ENCODE assay signal across 19 cellular contexts in the genomic region with DNA sequence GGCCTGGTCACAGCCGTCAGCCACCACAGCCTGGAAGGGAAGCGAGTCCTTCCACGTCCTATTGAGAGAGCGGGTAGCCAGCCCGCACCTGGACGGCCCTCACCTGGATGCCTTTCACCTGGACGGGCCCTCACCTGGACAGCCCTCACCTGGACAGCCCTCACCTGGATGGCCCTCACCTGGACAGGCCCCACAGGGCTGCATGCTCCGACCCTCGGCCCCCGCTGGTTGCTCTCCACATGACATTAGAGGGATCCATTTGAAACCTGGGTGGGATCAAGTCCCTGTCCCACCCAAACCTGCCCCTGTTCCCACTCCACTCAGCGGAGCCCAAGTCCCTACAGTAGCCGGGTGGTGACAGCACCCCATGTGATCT. TPM values are rescaled to one million over a fixed set of nuclear protein-coding genes. Genes with fewer than 3 reads are reported as not detected.
DNase-seq lines count a peak whose midpoint lies in the region; ATAC-seq, FAIRE-seq and TF ChIP-seq lines count a peak whose summit lies in the region.
"Had no signal": no experiment of that assay in that cellular context is flagged by ENCODE, and none has a peak within 500 bp of the region (broad histone marks: within the 10 kb centered on the region; RNA-seq: fewer than 3 reads in every experiment).

No MANE protein-coding gene starts in this region.

- H4K5ac ChIP-seq in H1 (ENCODE audit: insufficient read length, low read depth, low read length): no peak overlapping the region

- no peak overlapping the region for H3K14ac ChIP-seq in H1 (ENCODE audit: insufficient read length)

- H3K9me3 ChIP-seq in H1 (ENCODE audit: insufficient read depth in 2 of 2, low read depth in 1 of 2, low read length in 1 of 2) (no peaks in the 10 kb centered on the region), T-helper 17 cell (ENCODE audit: control insufficient read depth, low read length, poor library complexity, severe bottlenecking) (no peaks in the 10 kb centered on the region)
- H3K9me3 ChIP-seq: A549 had no signal

- 0 out of 2 replicates have a peak overlapping the region, but pooled peaks have one; percentile 1 for H2BK15ac ChIP-seq in H1 (ENCODE audit: low read length)

- ATAC-seq in activated naive CD8-positive, alpha-beta T cell treated with anti-CD3 and anti-CD28 coated beads, Interleukin-2, amount 10 ng/mL, durations not matched to agents 7 days and 5 days (ENCODE audit: low read depth): no peak
- ATAC-seq in activated naive CD8-positive, alpha-beta T cell treated with anti-CD3 and anti-CD28 coated beads, Interleukin-2, amount 50 U/mL, for 24 hours: no peak
- ATAC-seq in stimulated activated memory B cell treated with anti-CD40 and anti-IgM and Interleukin-4, amounts not matched to agents 10 μg/mL and 1 μg/mL and 100 μg/mL, for 72 hours: no peak
- ATAC-seq in T-helper 17 cell (no peak), GM19023 (IDR thresholded peaks at IDR 0.05; ENCODE audit: unreplicated experiment) (no peak)
- ATAC-seq: A549, GM12878, GM23338, K562 had no signal

- H3K27ac Mint-ChIP-seq in activated naive CD8-positive, alpha-beta T cell treated with anti-CD3 and anti-CD28 coated beads, Interleukin-2, amount 10 ng/mL, durations not matched to agents 7 days and 5 days: peak overlapping the region; percentile 41
- no peak overlapping the region for H3K27ac Mint-ChIP-seq in activated naive CD8-positive, alpha-beta T cell treated with anti-CD3 and anti-CD28 coated beads, Interleukin-2, amount 50 U/mL, for 24 hours
- H3K27ac Mint-ChIP-seq in stimulated activated memory B cell treated with anti-CD40 and anti-IgM and Interleukin-4, amounts not matched to agents 10 μg/mL and 1 μg/mL and 100 μg/mL, for 72 hours: peak overlapping the region; percentile 45
- no peak overlapping the region for H3K27ac Mint-ChIP-seq in T-helper 17 cell

- H3K27me3 Mint-ChIP-seq in activated naive CD8-positive, alpha-beta T cell treated with anti-CD3 and anti-CD28 coated beads, Interleukin-2, amount 10 ng/mL, durations not matched to agents 7 days and 5 days: no peaks in the 10 kb centered on the region
- H3K27me3 Mint-ChIP-seq in activated naive CD8-positive, alpha-beta T cell treated with anti-CD3 and anti-CD28 coated beads, Interleukin-2, amount 50 U/mL, for 24 hours: no peaks in the 10 kb centered on the region
- H3K27me3 Mint-ChIP-seq in stimulated activated memory B cell treated with anti-CD40 and anti-IgM and Interleukin-4, amounts not matched to agents 10 μg/mL and 1 μg/mL and 100 μg/mL, for 72 hours: peaks cover 20% of the 10 kb centered on the region
- H3K27me3 Mint-ChIP-seq in T-helper 17 cell: no peaks in the 10 kb centered on the region
- H3K27me3 Mint-ChIP-seq: CD4-positive, CD25-positive, alpha-beta regulatory T cell had no signal

- H2BK20ac ChIP-seq in H1 (ENCODE audit: low read length): no peak overlapping the region

- no peak overlapping the region for H3K56ac ChIP-seq in H1 (replicated peaks; ENCODE audit: insufficient read length, low read depth, low read length)

- no peak overlapping the region for H2BK120ac ChIP-seq in H1 (replicated peaks; ENCODE audit: low read depth, low read length)

- H4K20me1 ChIP-seq in H1 (replicated peaks in 1 of 2; ENCODE audit: control insufficient read depth in 1 of 2, insufficient read depth in 2 of 2, low read length in 2 of 2): no peaks in the 10 kb centered on the region

- H3K23me2 ChIP-seq in H1 (ENCODE audit: low read depth, low read length): peaks cover 3% of the 10 kb centered on the region; the same call in 1 of the 2 replicates

- H4K91ac ChIP-seq in H1 (replicated peaks; ENCODE audit: insufficient read length, low read length): no peak overlapping the region

- H3K36me3 Mint-ChIP-seq in activated naive CD8-positive, alpha-beta T cell treated with anti-CD3 and anti-CD28 coated beads, Interleukin-2, amount 10 ng/mL, durations not matched to agents 7 days and 5 days: peaks cover 2% of the 10 kb centered on the region
- peaks cover under 1% of the 10 kb centered on the region for H3K36me3 Mint-ChIP-seq in activated naive CD8-positive, alpha-beta T cell treated with anti-CD3 and anti-CD28 coated beads, Interleukin-2, amount 50 U/mL, for 24 hours (ENCODE audit: low read depth)
- peaks cover 2% of the 10 kb centered on the region for H3K36me3 Mint-ChIP-seq in stimulated activated memory B cell treated with anti-CD40 and anti-IgM and Interleukin-4, amounts not matched to agents 10 μg/mL and 1 μg/mL and 100 μg/mL, for 72 hours
- no peaks in the 10 kb centered on the region for H3K36me3 Mint-ChIP-seq in T-helper 17 cell (ENCODE audit: low read depth)

- no peaks in the 10 kb centered on the region for H3K79me1 ChIP-seq in H1 (ENCODE audit: low read depth, low read length)

- no peak overlapping the region for H2BK5ac ChIP-seq in H1 (ENCODE audit: low read depth, low read length)

- no peaks in the 10 kb centered on the region for H3K79me2 ChIP-seq in H1 (ENCODE audit: control insufficient read depth in 1 of 2, insufficient read depth in 2 of 2, low read length in 2 of 2)

- peaks cover 45% of the 10 kb centered on the region for H3K4me1 Mint-ChIP-seq in activated naive CD8-positive, alpha-beta T cell treated with anti-CD3 and anti-CD28 coated beads, Interleukin-2, amount 10 ng/mL, durations not matched to agents 7 days and 5 days
- peaks cover 53% of the 10 kb centered on the region for H3K4me1 Mint-ChIP-seq in activated naive CD8-positive, alpha-beta T cell treated with anti-CD3 and anti-CD28 coated beads, Interleukin-2, amount 50 U/mL, for 24 hours
- H3K4me1 Mint-ChIP-seq in stimulated activated memory B cell treated with anti-CD40 and anti-IgM and Interleukin-4, amounts not matched to agents 10 μg/mL and 1 μg/mL and 100 μg/mL, for 72 hours: peaks cover 30% of the 10 kb centered on the region
- peaks cover 13% of the 10 kb centered on the region for H3K4me1 Mint-ChIP-seq in T-helper 17 cell

- no peak overlapping the region for H3K27ac ChIP-seq in H1 (ENCODE audit: low read depth, low read length)

- CTCF ChIA-PET in H1 (lab: Charles Lee; ENCODE audit: partially characterized antibody): interaction anchor here (0.7 to 2.2 kb wide), 8 partner anchors 13 to 83 kb away, joined by 3 to 10 read pairs (median 4); no protein-coding TSS in a partner anchor

- no peak overlapping the region; the same call in 1 of the 2 replicates for H2BK12ac ChIP-seq in H1 (ENCODE audit: low read depth, low read length)

- TF ChIP-seq RAD21 in H1 (IDR thresholded peaks at IDR 0.05 in 1 of 2, conservative IDR thresholded peaks at IDR 0.05 in 1 of 2; ENCODE audit: low read depth in 2 of 2, low read length in 2 of 2): no peak

- no peak overlapping the region for H3K4me3 ChIP-seq in H1 (ENCODE audit: extremely low read depth in 1 of 4, insufficient read depth in 2 of 4, low read depth in 3 of 4, low read length in 4 of 4)
- H3K4me3 ChIP-seq: A549, GM12878, GM23338, K562 had no signal

- no peaks in the 10 kb centered on the region for H3K9me3 Mint-ChIP-seq in activated naive CD8-positive, alpha-beta T cell treated with anti-CD3 and anti-CD28 coated beads, Interleukin-2, amount 10 ng/mL, durations not matched to agents 7 days and 5 days
- no peaks in the 10 kb centered on the region for H3K9me3 Mint-ChIP-seq in activated naive CD8-positive, alpha-beta T cell treated with anti-CD3 and anti-CD28 coated beads, Interleukin-2, amount 50 U/mL, for 24 hours
- H3K9me3 Mint-ChIP-seq in stimulated activated memory B cell treated with anti-CD40 and anti-IgM and Interleukin-4, amounts not matched to agents 10 μg/mL and 1 μg/mL and 100 μg/mL, for 72 hours: no peaks in the 10 kb centered on the region
- H3K9me3 Mint-ChIP-seq: CD4-positive, CD25-positive, alpha-beta regulatory T cell; GM23338 had no signal

- no peak for TF ChIP-seq EP300 in H1 (IDR thresholded peaks at IDR 0.05; ENCODE audit: borderline replicate concordance in 1 of 2, low read depth in 2 of 2, low read length in 2 of 2)

- H3K4me3 Mint-ChIP-seq in activated naive CD8-positive, alpha-beta T cell treated with anti-CD3 and anti-CD28 coated beads, Interleukin-2, amount 10 ng/mL, durations not matched to agents 7 days and 5 days: no peak overlapping the region
- H3K4me3 Mint-ChIP-seq in activated naive CD8-positive, alpha-beta T cell treated with anti-CD3 and anti-CD28 coated beads, Interleukin-2, amount 50 U/mL, for 24 hours: no peak overlapping the region
- H3K4me3 Mint-ChIP-seq in stimulated activated memory B cell treated with anti-CD40 and anti-IgM and Interleukin-4, amounts not matched to agents 10 μg/mL and 1 μg/mL and 100 μg/mL, for 72 hours: no peak overlapping the region
- no peak overlapping the region for H3K4me3 Mint-ChIP-seq in T-helper 17 cell
- H3K4me3 Mint-ChIP-seq: GM23338 had no signal

- FAIRE-seq in GM12892 (lab: Jason Lieb, UNC) (no peak), H1 (lab: Jason Lieb, UNC) (no peak)
- FAIRE-seq: A549, GM12878, K562 had no signal

- 81% methylated on average over 12 of the region's 12 CpGs; no CpG with 5 or more reads in 1 of the 2 experiments for WGBS in H1 (ENCODE audit: extremely low coverage in 1 of 2, insufficient coverage in 1 of 2, insufficient read length in 1 of 2, insufficient replicate concordance in 2 of 2, low coverage in 1 of 2, low lambda C conversion rate in 2 of 2, missing lambda C conversion rate in 1 of 2), 2 experiments

- POLR2A ChIA-PET in activated naive CD8-positive, alpha-beta T cell treated with anti-CD3 and anti-CD28 coated beads, Interleukin-2, amount 10 ng/mL, durations not matched to agents 7 days and 5 days (lab: Charles Lee): interaction anchor here (1.0 to 1.5 kb wide), 6 partner anchors 9 to 107 kb away, joined by 3 to 6 read pairs (median 6); no protein-coding TSS in a partner anchor
- POLR2A ChIA-PET in H1 (lab: Charles Lee; ENCODE audit: partially characterized antibody): interaction anchor here (1.2 to 1.3 kb wide), 2 partner anchors 15 to 115 kb away, joined by 3 to 4 read pairs; no protein-coding TSS in a partner anchor

- no peaks in the 10 kb centered on the region for H3K36me3 ChIP-seq in H1 (ENCODE audit: control insufficient read depth in 2 of 4, insufficient read depth in 4 of 4, low read length in 3 of 4)

- H3K4me1 ChIP-seq in H1 (replicated peaks in 1 of 4; ENCODE audit: control insufficient read depth in 3 of 4, insufficient read depth in 4 of 4, low read length in 3 of 4): peaks cover 6 to 22% (median 13%) of the 10 kb centered on the region in 4 experiments

- no peaks in the 10 kb centered on the region for H3K27me3 ChIP-seq in H1 (replicated peaks in 1 of 4; ENCODE audit: control insufficient read depth in 3 of 4, extremely low read depth in 1 of 4, insufficient read depth in 3 of 4, low read length in 3 of 4)

- H3K23ac ChIP-seq in H1 (ENCODE audit: insufficient read length): no peak overlapping the region

- no peak overlapping the region for H2AK5ac ChIP-seq in H1 (ENCODE audit: low read depth, low read length)

- no peak overlapping the region for H3K4ac ChIP-seq in H1 (replicated peaks; ENCODE audit: insufficient read length, low read depth, low read length)

- H3K4me2 ChIP-seq in H1 (ENCODE audit: insufficient read depth in 1 of 2, low read depth in 2 of 2, low read length in 2 of 2): no peak overlapping the region
- H3K4me2 ChIP-seq: GM23338 had no signal

- no peak overlapping the region for H2AFZ ChIP-seq in H1 (ENCODE audit: low read length)
- H2AFZ ChIP-seq: GM23338 had no signal

- no peak overlapping the region; a peak in 1 of 7 replicates for H3K9ac ChIP-seq in H1 (replicated peaks in 1 of 4; ENCODE audit: extremely low read depth in 1 of 4, low read depth in 3 of 4, low read length in 3 of 4)

- DNase-seq in activated naive CD8-positive, alpha-beta T cell treated with anti-CD3 and anti-CD28 coated beads, Interleukin-2, amount 10 ng/mL, durations not matched to agents 7 days and 5 days: peak; percentile 28
- no peak for DNase-seq in activated naive CD8-positive, alpha-beta T cell treated with anti-CD3 and anti-CD28 coated beads, Interleukin-2, amount 50 U/mL, for 24 hours
- DNase-seq in GM12892 (ENCODE audit: insufficient read length) (peak; percentile 5), H1 (ENCODE audit: low read depth in 1 of 2, low spot score in 2 of 2) (no peak), T-helper 17 cell (no peak)
- DNase-seq: CD4-positive, CD25-positive, alpha-beta regulatory T cell; NCI-H146; NCI-H2107; NCI-H226; NCI-H526; NK-92 treated with Interleukin-12 subunit alpha and Interleukin-12 subunit beta, amount 100 ng/mL, for 24 hours; OCI-M1 had no signal

- no peak overlapping the region for H3K18ac ChIP-seq in H1 (ENCODE audit: extremely low read depth, low read length)

- no peak for TF ChIP-seq POLR2A in GM12892 (IDR thresholded peaks at IDR 0.05; ENCODE audit: low read depth, low read length)
- no peak for TF ChIP-seq POLR2A in H1 (IDR thresholded peaks at IDR 0.05; ENCODE audit: control extremely low read depth in 1 of 2, low read depth in 2 of 2, low read length in 2 of 2)

- H4K8ac ChIP-seq in H1 (ENCODE audit: extremely low read depth, insufficient read depth, low read length): no peak overlapping the region; the same call in none of the 2 replicates

- TF ChIP-seq CTCF in H1 (IDR thresholded peaks at IDR 0.05; ENCODE audit: control extremely low read depth in 1 of 3, insufficient read depth in 1 of 3, low read depth in 1 of 3, low read length in 3 of 3): no peak

RNA-seq across cellular contexts. Expression of a gene that starts 3.7 kb away (rescaled TPM):
- 10 to 100 TPM; 15.2 to 15.7 TPM for total RNA-seq in activated naive CD8-positive, alpha-beta T cell treated with anti-CD3 and anti-CD28 coated beads, Interleukin-2, amount 10 ng/mL, durations not matched to agents 7 days and 5 days
- 4.9 TPM for polyA plus RNA-seq in GM12892 (2012; ENCODE audit: missing spikeins)
- total RNA-seq in H1 (2021; fragmentation: NEBNext Ultra II Directional; extraction: Animal tissue kit (Norgen Biotek cat#: 25700)): 3.1 and 4.6 TPM in 2 replicates
- 5.9 and 6.5 TPM in 2 replicates for polyA plus RNA-seq in H1 (2011; rRNA removed)
- 5.7 TPM for polyA plus RNA-seq in H1 (2011; cell fraction: cytosol; rRNA removed)
- 17.9 TPM for polyA plus RNA-seq in H1 (2011; cell fraction: nucleus; rRNA removed)
- polyA plus RNA-seq in H1 (2012, experiment 1 of 2): 4.9 to 6.3 TPM (median 5.5 TPM) in 4 replicates
- polyA plus RNA-seq in H1 (2012, experiment 2 of 2): 2.6 TPM
- polyA plus RNA-seq in H1 (2013, experiment 1 of 2): 5.6 TPM
- 6.5 TPM for polyA plus RNA-seq in H1 (2013, experiment 2 of 2)
- 5.3 and 5.7 TPM in 2 replicates for polyA minus RNA-seq in H1 (2011; rRNA and poly(A)+ RNA removed)
- polyA minus RNA-seq in H1 (2011; cell fraction: cytosol; rRNA and poly(A)+ RNA removed): 2.9 TPM
- polyA minus RNA-seq in H1 (2011; cell fraction: nucleus; rRNA and poly(A)+ RNA removed): 11.6 TPM
- 10 to 100 TPM; 11.2 to 11.8 TPM for total RNA-seq in T-helper 17 cell

RNA-seq across cellular contexts. Expression of a gene that starts 27.9 kb away (rescaled TPM):
- 10 to 100 TPM; 10.1 to 11.3 TPM for total RNA-seq in activated naive CD8-positive, alpha-beta T cell treated with anti-CD3 and anti-CD28 coated beads, Interleukin-2, amount 10 ng/mL, durations not matched to agents 7 days and 5 days
- polyA plus RNA-seq in GM12892 (2012; ENCODE audit: missing spikeins): 2.8 TPM
- total RNA-seq in H1 (2021; fragmentation: NEBNext Ultra II Directional; extraction: Animal tissue kit (Norgen Biotek cat#: 25700)): 0.22 and 0.54 TPM in 2 replicates
- polyA plus RNA-seq in H1 (2011; rRNA removed): 0.61 and 0.77 TPM in 2 replicates
- 0.54 TPM for polyA plus RNA-seq in H1 (2011; cell fraction: cytosol; rRNA removed)
- polyA plus RNA-seq in H1 (2011; cell fraction: nucleus; rRNA removed): 0.53 TPM
- polyA plus RNA-seq in H1 (2012, experiment 1 of 2): 0.47 to 1.0 TPM (median 0.80 TPM) in 4 replicates
- 0.73 TPM for polyA plus RNA-seq in H1 (2012, experiment 2 of 2)
- 0.14 TPM for polyA plus RNA-seq in H1 (2013, experiment 1 of 2)
- 0.17 TPM for polyA plus RNA-seq in H1 (2013, experiment 2 of 2)
- polyA minus RNA-seq in H1 (2011; rRNA and poly(A)+ RNA removed): 0.35 and 1.2 TPM in 2 replicates
- polyA minus RNA-seq in H1 (2011; cell fraction: cytosol; rRNA and poly(A)+ RNA removed): 0.73 TPM
- 0.50 TPM for polyA minus RNA-seq in H1 (2011; cell fraction: nucleus; rRNA and poly(A)+ RNA removed)
- 1 to 10 TPM in 1 of 2 donors, under 1 TPM in 1; 0.37 to 2.1 TPM for total RNA-seq in T-helper 17 cell
- total RNA-seq: HT1080, K562 had no signal
- polyA plus RNA-seq: A549, GM23338 had no signal

RNA-seq across cellular contexts. Expression of a gene that starts 34.7 kb away (rescaled TPM):
- total RNA-seq in activated naive CD8-positive, alpha-beta T cell treated with anti-CD3 and anti-CD28 coated beads, Interleukin-2, amount 10 ng/mL, durations not matched to agents 7 days and 5 days: 100 to 1,000 TPM; 223 to 232 TPM
- polyA plus RNA-seq in GM12892 (2012; ENCODE audit: missing spikeins): 40.0 TPM
- total RNA-seq in H1 (2021; fragmentation: NEBNext Ultra II Directional; extraction: Animal tissue kit (Norgen Biotek cat#: 25700)): 0.67 and 1.3 TPM in 2 replicates
- 0.67 and 1.1 TPM in 2 replicates for polyA plus RNA-seq in H1 (2011; rRNA removed)
- polyA plus RNA-seq in H1 (2011; cell fraction: cytosol; rRNA removed): 0.48 TPM
- polyA plus RNA-seq in H1 (2011; cell fraction: nucleus; rRNA removed): 0.96 TPM
- polyA plus RNA-seq in H1 (2012, experiment 1 of 2): 0.55 to 0.76 TPM (median 0.72 TPM) in 4 replicates
- polyA plus RNA-seq in H1 (2012, experiment 2 of 2): 0.80 TPM
- 1.6 TPM for polyA plus RNA-seq in H1 (2013, experiment 1 of 2)
- 1.6 TPM for polyA plus RNA-seq in H1 (2013, experiment 2 of 2)
- polyA minus RNA-seq in H1 (2011; rRNA and poly(A)+ RNA removed): 0.85 and 1.0 TPM in 2 replicates
- 1.0 TPM for polyA minus RNA-seq in H1 (2011; cell fraction: cytosol; rRNA and poly(A)+ RNA removed)
- 0.60 TPM for polyA minus RNA-seq in H1 (2011; cell fraction: nucleus; rRNA and poly(A)+ RNA removed)
- total RNA-seq in T-helper 17 cell: 100 to 1,000 TPM in 1 of 2 donors, 10 to 100 TPM in 1; 76.4 to 107 TPM

RNA-seq across cellular contexts. Expression of a gene that starts 59.7 kb away (rescaled TPM):
- 1,000 to 10,000 TPM in 1 of 2 experiments, 100 to 1,000 TPM in 1; 963 to 1,011 TPM for total RNA-seq in activated naive CD8-positive, alpha-beta T cell treated with anti-CD3 and anti-CD28 coated beads, Interleukin-2, amount 10 ng/mL, durations not matched to agents 7 days and 5 days
- polyA plus RNA-seq in GM12892 (2012; ENCODE audit: missing spikeins): 247 TPM
- total RNA-seq in H1 (2021; fragmentation: NEBNext Ultra II Directional; extraction: Animal tissue kit (Norgen Biotek cat#: 25700)): 2.1 and 2.3 TPM in 2 replicates
- 4.3 and 6.1 TPM in 2 replicates for polyA plus RNA-seq in H1 (2011; rRNA removed)
- 1.5 TPM for polyA plus RNA-seq in H1 (2011; cell fraction: cytosol; rRNA removed)
- 6.4 TPM for polyA plus RNA-seq in H1 (2011; cell fraction: nucleus; rRNA removed)
- 1.6 to 3.7 TPM (median 2.8 TPM) in 4 replicates for polyA plus RNA-seq in H1 (2012, experiment 1 of 2)
- 1.8 TPM for polyA plus RNA-seq in H1 (2012, experiment 2 of 2)
- polyA plus RNA-seq in H1 (2013, experiment 1 of 2): 4.4 TPM
- polyA plus RNA-seq in H1 (2013, experiment 2 of 2): 4.1 TPM
- 1.7 and 2.9 TPM in 2 replicates for polyA minus RNA-seq in H1 (2011; rRNA and poly(A)+ RNA removed)
- 3.2 TPM for polyA minus RNA-seq in H1 (2011; cell fraction: cytosol; rRNA and poly(A)+ RNA removed)
- polyA minus RNA-seq in H1 (2011; cell fraction: nucleus; rRNA and poly(A)+ RNA removed): 3.7 TPM
- total RNA-seq in T-helper 17 cell: 100 to 1,000 TPM; 297 to 478 TPM

Comparison
In these comparisons a context has a peak if more than half of its experiments do, and no peak if none do; other contexts are left out.
1. DNase-seq: peak in activated naive CD8-positive, alpha-beta T cell treated with anti-CD3 and anti-CD28 coated beads, Interleukin-2, amount 10 ng/mL, durations not matched to agents 7 days and 5 days (single experiment) and GM12892 (single experiment); none in activated naive CD8-positive, alpha-beta T cell treated with anti-CD3 and anti-CD28 coated beads, Interleukin-2, amount 50 U/mL, for 24 hours (single experiment), H1 (0 of 2) and T-helper 17 cell (0 of 3).
2. H3K27ac Mint-ChIP-seq: peak in activated naive CD8-positive, alpha-beta T cell treated with anti-CD3 and anti-CD28 coated beads, Interleukin-2, amount 10 ng/mL, durations not matched to agents 7 days and 5 days (single experiment) and stimulated activated memory B cell treated with anti-CD40 and anti-IgM and Interleukin-4, amounts not matched to agents 10 μg/mL and 1 μg/mL and 100 μg/mL, for 72 hours (single experiment); none in activated naive CD8-positive, alpha-beta T cell treated with anti-CD3 and anti-CD28 coated beads, Interleukin-2, amount 50 U/mL, for 24 hours (single experiment) and T-helper 17 cell (single experiment).
3. RNA of a gene that starts 34.7 kb away (total RNA-seq): 223 to 232 TPM in activated naive CD8-positive, alpha-beta T cell treated with anti-CD3 and anti-CD28 coated beads, Interleukin-2, amount 10 ng/mL, durations not matched to agents 7 days and 5 days and 76.4 to 107 TPM in T-helper 17 cell; 0.67 to 1.3 TPM in H1; every median in the first group is over 10 times any median in the second.